8 cellular contexts compared by ENCODE assay signal in the genomic region with DNA sequence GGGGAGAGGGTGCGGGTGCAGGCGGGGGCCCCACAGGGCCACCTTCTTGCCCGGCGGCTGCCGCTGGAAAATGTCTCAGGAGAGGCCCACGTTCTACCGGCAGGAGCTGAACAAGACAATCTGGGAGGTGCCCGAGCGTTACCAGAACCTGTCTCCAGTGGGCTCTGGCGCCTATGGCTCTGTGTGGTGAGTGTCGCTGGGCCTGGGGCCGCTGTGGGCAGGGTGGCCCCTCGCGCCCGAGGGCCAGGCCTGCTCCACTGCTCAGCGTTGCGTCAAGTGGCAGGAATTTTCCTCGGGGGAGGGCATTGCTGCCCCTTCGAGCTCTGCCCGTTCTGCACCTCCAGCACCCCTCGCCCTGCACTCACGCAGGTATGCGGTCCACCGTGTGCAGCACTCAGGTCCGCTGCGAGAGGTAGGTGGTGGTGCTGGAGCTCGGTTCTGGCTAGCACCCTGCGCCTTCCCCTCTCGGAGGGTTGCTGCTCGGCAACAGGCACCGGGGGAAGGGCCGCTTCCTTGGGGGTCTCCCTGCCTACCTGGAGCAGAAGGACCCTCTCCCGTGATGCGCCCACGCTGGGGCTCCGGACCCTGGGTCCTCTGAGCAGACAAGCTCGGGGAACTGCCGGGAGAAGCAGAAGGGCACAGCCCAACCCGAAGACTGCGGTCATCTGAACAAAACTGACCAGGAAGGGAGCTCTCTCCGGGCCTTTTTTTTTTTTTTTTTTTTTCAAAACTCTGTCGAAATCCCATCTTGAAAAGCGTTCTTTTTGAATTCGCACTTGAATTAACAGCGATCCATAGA. TPM values are rescaled to one million over a fixed set of nuclear protein-coding genes. Genes with fewer than 3 reads are reported as not detected.
DNase-seq lines count a peak whose midpoint lies in the region; ATAC-seq, FAIRE-seq and TF ChIP-seq lines count a peak whose summit lies in the region.

No MANE protein-coding gene starts in this region.

- H3K4me3 ChIP-seq in MG63 = peak overlapping the region; percentile 84
- H3K4me3 ChIP-seq in mucosa of stomach (ENCODE audit: low read length) = peak overlapping the region; percentile 95

- peak overlapping the region; percentile 90 for H3K27ac ChIP-seq in epithelial cell of prostate

- H3K4me1 ChIP-seq in ES-I3 (ENCODE audit: insufficient read depth, low read length) (peaks cover 29% of the 10 kb centered on the region), mucosa of stomach (ENCODE audit: control insufficient read depth, insufficient read depth, low read length) (peaks cover 21% of the 10 kb centered on the region)

- H3K9me3 ChIP-seq in ES-I3 (ENCODE audit: control insufficient read depth, insufficient read depth, low read length) (no peaks in the 10 kb centered on the region), MG63 (no peaks in the 10 kb centered on the region), mucosa of stomach (ENCODE audit: control insufficient read depth, low read length) (no peaks in the 10 kb centered on the region)

- peak overlapping the region; percentile 90 for H3K27ac Mint-ChIP-seq in activated CD8-positive, alpha-beta T cell treated with anti-CD3 and anti-CD28 coated beads, Interleukin-2, amount 10 ng/mL, durations not matched to agents 7 days and 5 days
- peak overlapping the region; percentile 82 for H3K27ac Mint-ChIP-seq in stimulated activated naive B cell treated with anti-CD40 and anti-IgM and Interleukin-4, amounts not matched to agents 10 μg/mL and 1 μg/mL and 100 μg/mL, for 72 hours

- H3K36me3 ChIP-seq in ES-I3 (ENCODE audit: insufficient read depth, low read length) (no peaks in the 10 kb centered on the region), MG63 (peaks cover 3% of the 10 kb centered on the region; the same call in 1 of the 2 replicates), mucosa of stomach (ENCODE audit: control insufficient read depth, insufficient read depth, low read length) (no peaks in the 10 kb centered on the region)

- POLR2A ChIA-PET in activated CD8-positive, alpha-beta T cell treated with anti-CD3 and anti-CD28 coated beads, Interleukin-2, amount 10 ng/mL, durations not matched to agents 7 days and 5 days (lab: Charles Lee) = interaction anchor here (0.6 to 3.5 kb wide), 20 partner anchors 9 to 219 kb away, joined by 3 to 37 read pairs (median 4); a partner anchor contains a TSS

- TF ChIP-seq POLR2A in H54 (IDR thresholded peaks at IDR 0.05; ENCODE audit: low read depth, low read length) = no peak

- H3K4me3 Mint-ChIP-seq in activated CD8-positive, alpha-beta T cell treated with anti-CD3 and anti-CD28 coated beads, Interleukin-2, amount 10 ng/mL, durations not matched to agents 7 days and 5 days = peak overlapping the region; percentile 85
- H3K4me3 Mint-ChIP-seq in stimulated activated naive B cell treated with anti-CD40 and anti-IgM and Interleukin-4, amounts not matched to agents 10 μg/mL and 1 μg/mL and 100 μg/mL, for 72 hours = peak overlapping the region; percentile 90 to 95

- H3K36me3 Mint-ChIP-seq in activated CD8-positive, alpha-beta T cell treated with anti-CD3 and anti-CD28 coated beads, Interleukin-2, amount 10 ng/mL, durations not matched to agents 7 days and 5 days (ENCODE audit: low read depth) = peaks cover 21% of the 10 kb centered on the region
- H3K36me3 Mint-ChIP-seq in stimulated activated naive B cell treated with anti-CD40 and anti-IgM and Interleukin-4, amounts not matched to agents 10 μg/mL and 1 μg/mL and 100 μg/mL, for 72 hours = peaks cover 2 to 4% of the 10 kb centered on the region in 2 donors

- no peaks in the 10 kb centered on the region for H3K27me3 ChIP-seq in MG63
- peaks cover 11% of the 10 kb centered on the region for H3K27me3 ChIP-seq in mucosa of stomach (ENCODE audit: control insufficient read depth, insufficient read depth, low read length)

- peak; percentile 40 for ATAC-seq in activated CD8-positive, alpha-beta T cell treated with anti-CD3 and anti-CD28 coated beads, Interleukin-2, amount 10 ng/mL, durations not matched to agents 7 days and 5 days
- peak; percentile 45 to 47 for ATAC-seq in stimulated activated naive B cell treated with anti-CD40 and anti-IgM and Interleukin-4, amounts not matched to agents 10 μg/mL and 1 μg/mL and 100 μg/mL, for 72 hours (replicated peaks)

- H3K4me1 Mint-ChIP-seq in activated CD8-positive, alpha-beta T cell treated with anti-CD3 and anti-CD28 coated beads, Interleukin-2, amount 10 ng/mL, durations not matched to agents 7 days and 5 days (ENCODE audit: low read depth) = peaks cover 45% of the 10 kb centered on the region
- peaks cover 23 to 40% of the 10 kb centered on the region in 2 donors for H3K4me1 Mint-ChIP-seq in stimulated activated naive B cell treated with anti-CD40 and anti-IgM and Interleukin-4, amounts not matched to agents 10 μg/mL and 1 μg/mL and 100 μg/mL, for 72 hours

- peaks cover 18% of the 10 kb centered on the region for H3K27me3 Mint-ChIP-seq in activated CD8-positive, alpha-beta T cell treated with anti-CD3 and anti-CD28 coated beads, Interleukin-2, amount 10 ng/mL, durations not matched to agents 7 days and 5 days (ENCODE audit: low read depth)
- H3K27me3 Mint-ChIP-seq in stimulated activated naive B cell treated with anti-CD40 and anti-IgM and Interleukin-4, amounts not matched to agents 10 μg/mL and 1 μg/mL and 100 μg/mL, for 72 hours = peaks cover 21% of the 10 kb centered on the region in 2 donors

- CTCF ChIA-PET in activated CD8-positive, alpha-beta T cell treated with anti-CD3 and anti-CD28 coated beads, Interleukin-2, amount 10 ng/mL, durations not matched to agents 7 days and 5 days (lab: Charles Lee) = interaction anchor here (0.7 to 6.2 kb wide), 36 partner anchors 10 to 335 kb away, joined by 3 to 174 read pairs (median 5); a partner anchor contains a TSS

- H3K9me3 Mint-ChIP-seq in activated CD8-positive, alpha-beta T cell treated with anti-CD3 and anti-CD28 coated beads, Interleukin-2, amount 10 ng/mL, durations not matched to agents 7 days and 5 days (ENCODE audit: insufficient read depth) = no peaks in the 10 kb centered on the region
- H3K9me3 Mint-ChIP-seq in stimulated activated naive B cell treated with anti-CD40 and anti-IgM and Interleukin-4, amounts not matched to agents 10 μg/mL and 1 μg/mL and 100 μg/mL, for 72 hours = no peaks in the 10 kb centered on the region

- H3K9ac ChIP-seq in ES-I3 (ENCODE audit: low read depth, low read length) (peak overlapping the region; percentile 91), mucosa of stomach (ENCODE audit: low read length) (peak overlapping the region; percentile 94)

- peak; percentile 22 for DNase-seq in H54 (ENCODE audit: insufficient read length, low spot score)
- peak; percentile 50 for DNase-seq in MG63
- DNase-seq in activated CD8-positive, alpha-beta T cell treated with anti-CD3 and anti-CD28 coated beads, Interleukin-2, amount 10 ng/mL, durations not matched to agents 7 days and 5 days = peak; percentile 56
- DNase-seq in epithelial cell of prostate (ENCODE audit: low read depth, low spot score) = no peak
- peak; percentile 7 for DNase-seq in stimulated activated naive B cell treated with anti-CD40 and anti-IgM and Interleukin-4, amounts not matched to agents 10 μg/mL and 1 μg/mL and 100 μg/mL, for 72 hours
- no peak for DNase-seq in DMS153 treated with DMSO at 0.1 percent for 48 hours (lab: John Stamatoyannopoulos, UW; ENCODE audit: unreplicated experiment)

- no peak for FAIRE-seq in H54 (lab: Jason Lieb, UNC)

RNA-seq across cellular contexts. Expression of a gene that starts 0.7 kb away (rescaled TPM):
- total RNA-seq in MG63 (2014; rRNA removed; shearing (Covaris generic); ENCODE audit: low replicate concordance) = 24.7 and 28.6 TPM in 2 replicates
- total RNA-seq in activated CD8-positive, alpha-beta T cell treated with anti-CD3 and anti-CD28 coated beads, Interleukin-2, amount 10 ng/mL, durations not matched to agents 7 days and 5 days = 10 to 100 TPM; 59.3 to 59.5 TPM

RNA-seq across cellular contexts. Expression of a gene that starts 3.8 kb away (rescaled TPM):
- not detected in 2 replicates for total RNA-seq in MG63 (2014; rRNA removed; shearing (Covaris generic); ENCODE audit: low replicate concordance)
- not detected for total RNA-seq in activated CD8-positive, alpha-beta T cell treated with anti-CD3 and anti-CD28 coated beads, Interleukin-2, amount 10 ng/mL, durations not matched to agents 7 days and 5 days

Comparison
In these comparisons a context has a peak if more than half of its experiments do, and no peak if none do; other contexts are left out.
1. DNase-seq: peak in H54 (single experiment), MG63 (single experiment), activated CD8-positive, alpha-beta T cell treated with anti-CD3 and anti-CD28 coated beads, Interleukin-2, amount 10 ng/mL, durations not matched to agents 7 days and 5 days (single experiment) and stimulated activated naive B cell treated with anti-CD40 and anti-IgM and Interleukin-4, amounts not matched to agents 10 μg/mL and 1 μg/mL and 100 μg/mL, for 72 hours (single experiment); none in epithelial cell of prostate (single experiment) and DMS153 treated with DMSO at 0.1 percent for 48 hours (single experiment).